In the genomic region with DNA sequence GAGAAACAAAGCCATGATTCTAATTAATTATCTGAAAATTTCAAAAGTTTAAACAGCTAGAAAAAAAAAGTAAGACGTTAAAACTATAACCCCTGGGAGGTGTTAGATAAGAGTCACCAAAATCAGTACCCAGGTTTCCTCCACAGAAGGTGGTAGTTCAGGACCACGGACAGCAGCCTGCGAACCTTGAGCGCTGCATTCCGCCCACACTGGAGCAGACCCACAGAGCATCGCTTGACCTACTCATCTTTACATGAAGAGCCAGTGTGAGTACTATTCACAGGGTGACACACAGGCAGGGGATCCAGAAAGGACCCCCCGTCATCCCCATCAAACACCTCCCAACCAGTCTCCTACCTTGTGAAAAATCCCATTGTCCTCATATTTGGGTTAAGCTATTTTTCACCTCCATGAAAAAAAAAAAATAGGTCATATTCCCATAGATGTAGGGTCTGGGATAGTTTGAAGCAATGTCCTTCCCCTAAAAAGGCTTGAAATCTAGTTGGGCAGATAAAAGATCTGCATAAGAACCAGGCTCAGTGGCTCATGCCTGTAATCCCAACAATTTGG, we compare ENCODE assay signal across 10 cellular contexts. TPM values are rescaled to one million over a fixed set of nuclear protein-coding genes. Genes with fewer than 3 reads are reported as not detected.
DNase-seq lines count a peak whose midpoint lies in the region; TF ChIP-seq lines count a peak whose summit lies in the region.
"Had no signal": no experiment of that assay in that cellular context is flagged by ENCODE, and none has a peak within 500 bp of the region (broad histone marks: within the 10 kb centered on the region; RNA-seq: fewer than 3 reads in every experiment).

No MANE protein-coding gene starts in this region.

- H3K36me3 Mint-ChIP-seq in MCF 10A (ENCODE audit: insufficient read depth, unreplicated experiment) (no peaks in the 10 kb centered on the region), glutamatergic neuron (ENCODE audit: unreplicated experiment) (peaks cover 7% of the 10 kb centered on the region)

- no peaks in the 10 kb centered on the region for H3K4me1 ChIP-seq in breast epithelium
- H3K4me1 ChIP-seq in testis, result no peaks in the 10 kb centered on the region
- H3K4me1 ChIP-seq: BLaER1 had no signal

- POLR2A ChIA-PET in MCF 10A (lab: Yijun Ruan, JAX), result interaction anchor here (0.6 to 1.5 kb wide), 4 partner anchors 12 to 305 kb away, joined by 3 to 4 read pairs (median 4); no protein-coding TSS in a partner anchor

- in situ Hi-C loops in G401 (cut with HindIII; ENCODE audit: low sequenced_read_pairs), result no loop called here

- no TSS peak for BruUV-seq in MCF 10A (replicated peaks; lab: Mats Ljungman, UMichigan)

- H3K4me3 Mint-ChIP-seq in MCF 10A (ENCODE audit: unreplicated experiment), result no peak overlapping the region
- H3K4me3 Mint-ChIP-seq in glutamatergic neuron (ENCODE audit: unreplicated experiment), result no peak overlapping the region

- no peak for TF ChIP-seq CTCF in MCF 10A (IDR thresholded peaks at IDR 0.05; ENCODE audit: unreplicated experiment)
- no peak for TF ChIP-seq CTCF in breast epithelium (IDR thresholded peaks at IDR 0.05)
- TF ChIP-seq CTCF in fibroblast of pulmonary artery (IDR thresholded peaks at IDR 0.05; ENCODE audit: low read length, missing control alignments), result no peak
- no peak for TF ChIP-seq CTCF in testis (IDR thresholded peaks at IDR 0.05)
- TF ChIP-seq CTCF in glutamatergic neuron (IDR thresholded peaks at IDR 0.05; ENCODE audit: partially characterized antibody, unreplicated experiment), result no peak

- CTCF ChIA-PET in MCF 10A (lab: Yijun Ruan, JAX), result interaction anchor here (0.6 to 1.1 kb wide), 3 partner anchors 15 to 33 kb away, joined by 3 read pairs; no protein-coding TSS in a partner anchor

- no peak overlapping the region for H3K27ac ChIP-seq in breast epithelium
- no peak overlapping the region for H3K27ac ChIP-seq in testis
- H3K27ac ChIP-seq: BLaER1 had no signal

- H3K9me3 ChIP-seq in breast epithelium (no peaks in the 10 kb centered on the region), testis (no peaks in the 10 kb centered on the region)

- H3K27ac Mint-ChIP-seq in MCF 10A (ENCODE audit: low read depth, unreplicated experiment) (no peak overlapping the region), glutamatergic neuron (ENCODE audit: unreplicated experiment) (no peak overlapping the region)

- H3K27me3 Mint-ChIP-seq in MCF 10A (ENCODE audit: insufficient read depth, unreplicated experiment) (peaks cover 44% of the 10 kb centered on the region), glutamatergic neuron (ENCODE audit: unreplicated experiment) (peaks cover 15% of the 10 kb centered on the region)

- intact Hi-C loops in MCF 10A (cut with micrococcal nuclease) (no loop called here), breast epithelium (cut with DNase I; ENCODE audit: low total_unique reads) (no loop called here), testis (cut with DNase I; ENCODE audit: low total_unique reads) (no loop called here)

- H3K9me3 Mint-ChIP-seq in MCF 10A (ENCODE audit: unreplicated experiment) (no peaks in the 10 kb centered on the region), glutamatergic neuron (ENCODE audit: unreplicated experiment) (peaks cover 17% of the 10 kb centered on the region)

- H3K4me1 Mint-ChIP-seq in MCF 10A (ENCODE audit: insufficient read depth, unreplicated experiment) (no peaks in the 10 kb centered on the region), glutamatergic neuron (ENCODE audit: low read depth, unreplicated experiment) (peaks cover 15% of the 10 kb centered on the region)

- H3K36me3 ChIP-seq in breast epithelium, result no peaks in the 10 kb centered on the region
- no peaks in the 10 kb centered on the region for H3K36me3 ChIP-seq in testis (ENCODE audit: low read depth, missing control alignments)
- H3K36me3 ChIP-seq: BLaER1 had no signal

- H3K27me3 ChIP-seq in breast epithelium (peaks cover 0 to 12% of the 10 kb centered on the region in 2 donors), testis (no peaks in the 10 kb centered on the region)
- H3K27me3 ChIP-seq: BLaER1 had no signal

- H3K4me3 ChIP-seq in breast epithelium (no peak overlapping the region), fibroblast of pulmonary artery (replicated peaks; ENCODE audit: low read depth, low read length) (no peak overlapping the region), testis (no peak overlapping the region)
- H3K4me3 ChIP-seq: BLaER1 had no signal

- WGBS in testis, 2 donors, result 4 to 13% methylated on average over 7 of the region's 7 CpGs

- TF ChIP-seq POLR2A in breast epithelium (IDR thresholded peaks at IDR 0.05) (no peak), testis (IDR thresholded peaks at IDR 0.05) (no peak)

- DNase-seq in MCF 10A (ENCODE audit: unreplicated experiment) (peak; percentile 56), breast epithelium (ENCODE audit: low spot score in 2 of 2) (no peak), UCSD-AML1 (lab: John Stamatoyannopoulos, UW; ENCODE audit: unreplicated experiment) (peak; percentile 31), fibroblast of pulmonary artery (ENCODE audit: low read depth) (peak; percentile 27), testis (peak; percentile 75), G401 (ENCODE audit: low spot score) (no peak), GM19238 (ENCODE audit: insufficient read length, low spot score) (no peak), glutamatergic neuron (no peak)
- DNase-seq: NCI-H2029 treated with DMSO at 0.1 percent for 48 hours had no signal

RNA-seq across cellular contexts. Expression of a gene that starts 8.8 kb away (rescaled TPM):
- 0.35 TPM in 1 of 2 replicates, not detected in the other for total RNA-seq in MCF 10A (2022)
- total RNA-seq in breast epithelium, result 1 to 10 TPM in 1 of 3 donors, under 1 TPM in 1, not detected in 1; 0.98 to 1.3 TPM
- 100 to 1,000 TPM in 1 of 2 donors, 10 to 100 TPM in 1; 92.9 to 191 TPM for total RNA-seq in testis
- 225 TPM for polyA plus RNA-seq in testis (ENCODE audit: insufficient read depth, low read depth, low replicate concordance)
- total RNA-seq in G401 (2014; rRNA removed; shearing (Covaris generic)), result 0.24 TPM in 1 of 2 replicates, not detected in the other
- 663 TPM for total RNA-seq in glutamatergic neuron (ENCODE audit: unreplicated experiment)

Comparison
In these comparisons a context has a peak if more than half of its experiments do, and no peak if none do; other contexts are left out.
1. DNase-seq: peak in MCF 10A (single experiment), UCSD-AML1 (single experiment), fibroblast of pulmonary artery (single experiment) and testis (single experiment); none in breast epithelium (0 of 2), G401 (single experiment), GM19238 (single experiment) and glutamatergic neuron (single experiment).
2. RNA of a gene that starts 8.8 kb away (total RNA-seq): 663 TPM in glutamatergic neuron (single experiment) and 92.9 to 191 TPM in testis; 0.98 to 1.3 TPM in breast epithelium, 0.35 TPM in MCF 10A and 0.24 TPM in G401; every median in the first group is over 10 times any median in the second.